In the genomic region with DNA sequence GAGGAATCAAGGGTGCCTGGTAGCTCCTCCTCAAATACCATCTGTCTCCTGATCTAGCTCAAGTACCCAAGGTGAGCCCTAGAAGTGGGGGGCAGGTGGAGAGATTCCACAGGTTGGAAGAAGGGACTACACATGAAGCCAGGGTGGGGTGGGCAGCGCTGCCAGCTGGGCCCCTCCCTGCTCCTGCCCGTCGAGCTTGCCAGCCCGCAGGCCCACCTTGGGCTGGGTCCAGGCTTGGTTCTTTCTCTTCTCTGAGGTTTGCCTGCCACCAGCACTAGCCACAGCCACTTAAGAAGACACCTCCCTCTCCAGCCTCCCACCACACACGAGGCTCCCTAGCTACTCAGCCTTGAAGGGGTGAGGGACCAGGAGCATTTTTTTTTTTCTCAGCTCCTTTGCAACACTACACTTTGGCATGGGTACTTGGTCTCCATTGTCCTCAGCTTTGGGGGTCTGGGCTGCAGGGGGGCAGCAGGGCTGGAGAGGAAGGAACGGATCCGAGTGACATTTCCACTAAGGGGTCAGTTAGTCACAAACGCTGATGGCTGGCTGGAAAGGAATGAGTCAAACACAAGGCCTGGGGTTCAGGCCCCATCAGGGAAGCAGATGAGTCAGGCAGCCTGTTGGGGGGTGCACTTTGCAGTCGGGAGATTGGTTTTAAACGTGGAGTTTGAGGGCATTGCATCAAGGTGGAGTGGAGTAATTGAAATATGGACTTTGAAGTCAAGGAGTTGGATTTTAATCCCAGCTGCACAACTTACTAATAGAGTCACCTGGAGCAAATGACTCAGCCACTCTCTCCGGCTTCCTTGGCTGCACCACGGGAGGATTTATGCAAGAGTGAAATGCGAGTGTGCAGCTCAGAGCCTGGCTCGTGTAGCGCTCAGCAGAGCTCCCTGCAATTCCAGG, we compare ENCODE assay signal across 14 cellular contexts. TPM values are rescaled to one million over a fixed set of nuclear protein-coding genes. Genes with fewer than 3 reads are reported as not detected.
A peak's percentile ranks its signal among the peaks of the same experiment; 100 is the strongest.
DNase-seq lines count a peak whose midpoint lies in the region; ATAC-seq, FAIRE-seq and TF ChIP-seq lines count a peak whose summit lies in the region.
"Had no signal": no experiment of that assay in that cellular context is flagged by ENCODE, and none has a peak within 500 bp of the region (broad histone marks: within the 10 kb centered on the region; RNA-seq: fewer than 3 reads in every experiment).

No MANE protein-coding gene starts in this region.

- 0 out of 2 replicates have a peak, but pooled peaks cover 3% of the 10 kb centered on the region for H4K20me1 ChIP-seq in Karpas-422 (ENCODE audit: insufficient read depth, low read depth, low read length)

- ATAC-seq in Right ventricle myocardium inferior (no peak), RWPE2 (ENCODE audit: low read depth) (peak; percentile 90)
- ATAC-seq: lower lobe of right lung had no signal

- H3K79me2 ChIP-seq in Karpas-422 (ENCODE audit: low read length), result no peaks in the 10 kb centered on the region

- H2AFZ ChIP-seq in Karpas-422 (ENCODE audit: low read length), result no peak overlapping the region

- H3K4me1 ChIP-seq in RWPE2 (ENCODE audit: insufficient read depth, poor library complexity, severe bottlenecking), result peaks cover 6% of the 10 kb centered on the region
- H3K4me1 ChIP-seq in Karpas-422 (ENCODE audit: low read length), result no peaks in the 10 kb centered on the region
- H3K4me1 ChIP-seq: lower lobe of right lung had no signal

- H3K9me3 ChIP-seq in RWPE2 (ENCODE audit: severe bottlenecking) (no peaks in the 10 kb centered on the region), Karpas-422 (ENCODE audit: low read length) (no peaks in the 10 kb centered on the region)
- H3K9me3 ChIP-seq: lower lobe of right lung had no signal

- peak; percentile 27 for FAIRE-seq in urothelium cell line (lab: Jason Lieb, UNC)

- intact Hi-C loops in Right ventricle myocardium inferior (cut with DNase I) (no loop called here), cardiac septum (cut with DNase I) (no loop called here)

- no peaks in the 10 kb centered on the region for H3K36me3 ChIP-seq in RWPE2 (ENCODE audit: low read depth)
- H3K36me3 ChIP-seq in Karpas-422 (ENCODE audit: insufficient read depth, low read length), result no peaks in the 10 kb centered on the region
- H3K36me3 ChIP-seq: lower lobe of right lung had no signal

- TF ChIP-seq CTCF in RWPE2 (IDR thresholded peaks at IDR 0.05; ENCODE audit: poor library complexity, severe bottlenecking), result no peak

- peak; percentile 17 for DNase-seq in Right ventricle myocardium inferior (ENCODE audit: missing footprints)
- no peak for DNase-seq in cardiac septum (ENCODE audit: low spot score)
- no peak for DNase-seq in RWPE2 (ENCODE audit: low spot score)
- DNase-seq in fibroblast of peridontal ligament (ENCODE audit: extremely low read depth), result peak; percentile 45
- peak; percentile 76 for DNase-seq in urothelium cell line (ENCODE audit: low spot score)
- no peak for DNase-seq in dedifferentiated amniotic fluid mesenchymal stem cell (ENCODE audit: extremely low spot score)
- DNase-seq in Karpas-422, result no peak
- no peak for DNase-seq in DMS79 treated with DMSO at 0.1 percent for 48 hours (lab: John Stamatoyannopoulos, UW)
- DNase-seq: activated CD4-positive, alpha-beta memory T cell treated with anti-CD3 and anti-CD28 coated beads for 36 hours; activated gamma-delta T cell treated with Interleukin-2 at 50 U/mL for 16 hours; DND-41; lower lobe of right lung; NCI-H2171 treated with DMSO at 0.1 percent for 48 hours; stimulated activated CD4-positive, alpha-beta T cell treated with anti-CD3 and anti-CD28 coated beads, Interleukin-12 subunit alpha, Interleukin-12 subunit beta, amount 100 ng/mL, for 4 hours had no signal

- H3K27ac ChIP-seq in RWPE2 (ENCODE audit: poor library complexity, severe bottlenecking) (no peak overlapping the region), Karpas-422 (ENCODE audit: low read length) (no peak overlapping the region)
- H3K27ac ChIP-seq: lower lobe of right lung had no signal

- no peaks in the 10 kb centered on the region for H3K27me3 ChIP-seq in RWPE2 (ENCODE audit: insufficient read depth, poor library complexity, severe bottlenecking)
- no peaks in the 10 kb centered on the region for H3K27me3 ChIP-seq in Karpas-422 (ENCODE audit: low read length)

- H3K9ac ChIP-seq in Karpas-422 (ENCODE audit: low read length), result no peak overlapping the region

- no peak overlapping the region for H3K4me3 ChIP-seq in RWPE2 (ENCODE audit: severe bottlenecking)
- no peak overlapping the region for H3K4me3 ChIP-seq in Karpas-422 (ENCODE audit: low read length)
- H3K4me3 ChIP-seq: lower lobe of right lung had no signal

- no peaks in the 10 kb centered on the region for H3K9me2 ChIP-seq in Karpas-422 (replicated peaks; ENCODE audit: insufficient read depth, low read length)

- H3K4me2 ChIP-seq in Karpas-422 (ENCODE audit: low read depth, low read length, poor library complexity, severe bottlenecking), result no peak overlapping the region

RNA-seq across cellular contexts. Expression of a gene that starts 7.4 kb away (rescaled TPM):
- total RNA-seq in Right ventricle myocardium inferior (19.7 TPM), cardiac septum (23.5 TPM)
- total RNA-seq in Karpas-422 (2014; rRNA removed; shearing (Covaris generic); ENCODE audit: low replicate concordance), result not detected in 2 replicates

RNA-seq across cellular contexts. Expression of a gene that starts 20.8 kb away (rescaled TPM):
- total RNA-seq in Right ventricle myocardium inferior (39.3 TPM), cardiac septum (60.3 TPM)
- total RNA-seq in Karpas-422 (2014; rRNA removed; shearing (Covaris generic); ENCODE audit: low replicate concordance), result 30.5 and 46.4 TPM in 2 replicates

RNA-seq across cellular contexts. Expression of a gene that starts 57.3 kb away (rescaled TPM):
- 10.0 TPM for total RNA-seq in Right ventricle myocardium inferior
- 8.1 TPM for total RNA-seq in cardiac septum
- 3.2 and 8.8 TPM in 2 replicates for total RNA-seq in Karpas-422 (2014; rRNA removed; shearing (Covaris generic); ENCODE audit: low replicate concordance)

Comparison
In these comparisons a context has a peak if more than half of its experiments do, and no peak if none do; other contexts are left out.
1. DNase-seq: peak in Right ventricle myocardium inferior (single experiment), fibroblast of peridontal ligament (single experiment) and urothelium cell line (single experiment); none in cardiac septum (single experiment), RWPE2 (single experiment), dedifferentiated amniotic fluid mesenchymal stem cell (single experiment), Karpas-422 (single experiment) and DMS79 treated with DMSO at 0.1 percent for 48 hours (single experiment).
2. RNA of a gene that starts 7.4 kb away (total RNA-seq): 23.5 TPM in cardiac septum (single experiment) and 19.7 TPM in Right ventricle myocardium inferior (single experiment); not detected in Karpas-422; every median in the first group is over 10 times any median in the second.